7 cellular contexts compared by ENCODE assay signal in the genomic region with DNA sequence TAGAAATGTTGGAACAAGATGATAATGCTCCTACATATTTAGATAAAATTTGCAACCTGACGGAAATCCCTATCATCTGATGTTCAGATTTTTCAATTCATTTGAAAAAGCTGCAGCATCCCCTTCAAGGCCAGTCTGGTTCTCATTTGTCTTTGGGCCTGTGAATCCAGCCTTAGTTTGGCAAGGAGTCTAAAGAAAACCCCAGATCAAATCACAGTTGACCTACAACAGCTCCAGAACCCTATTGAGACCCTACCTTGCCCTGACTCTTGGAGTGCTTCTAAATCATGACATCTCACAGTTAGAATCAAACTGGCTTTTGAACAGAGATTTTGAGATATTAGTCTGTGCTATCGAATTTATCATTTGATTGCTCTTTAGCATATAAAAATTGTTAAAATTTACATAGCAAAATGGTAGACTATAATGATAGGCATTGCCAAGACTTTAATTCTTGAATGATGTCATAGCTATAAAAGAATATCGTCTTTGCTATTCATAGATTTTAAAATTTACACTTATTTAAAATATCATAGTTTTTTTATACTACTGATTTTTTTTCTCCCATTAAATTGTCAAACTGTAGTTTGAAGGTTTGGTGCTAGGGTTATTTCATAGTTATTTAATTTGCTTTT. TPM values are rescaled to one million over a fixed set of nuclear protein-coding genes. Genes with fewer than 3 reads are reported as not detected.
DNase-seq lines count a peak whose midpoint lies in the region; ATAC-seq and TF ChIP-seq lines count a peak whose summit lies in the region.

No MANE protein-coding gene starts in this region.

- H3K4me3 ChIP-seq in HCT116 (replicated peaks in 1 of 2; ENCODE audit: low read depth in 1 of 2, low read length in 2 of 2) (peak overlapping the region; percentile 83 to 86), hepatocyte (peak overlapping the region; percentile 59), spleen (peak overlapping the region; percentile 64 to 94 (median 80))

- no peak overlapping the region for H2AFZ ChIP-seq in HCT116 (ENCODE audit: low read depth, low read length, poor library complexity, severe bottlenecking)
- H2AFZ ChIP-seq in hepatocyte: no peak overlapping the region

- H3K27me3 ChIP-seq in HCT116 (ENCODE audit: insufficient read depth, low read length): no peaks in the 10 kb centered on the region
- no peaks in the 10 kb centered on the region for H3K27me3 ChIP-seq in hepatocyte
- H3K27me3 ChIP-seq in spleen (replicated peaks in 1 of 7): no peaks in the 10 kb centered on the region

- CTCF ChIA-PET in HCT116 (lab: Charles Lee) (interaction anchor here (0.9 to 1.6 kb wide), 3 partner anchors 169 to 217 kb away, joined by 4 to 10 read pairs (median 5); no protein-coding TSS in a partner anchor), WTC11 (lab: Charles Lee) (interaction anchor here (0.9 to 2.4 kb wide), 3 partner anchors 22 to 217 kb away, joined by 3 to 7 read pairs (median 7); no protein-coding TSS in a partner anchor)

- H3K79me2 ChIP-seq in HCT116 (ENCODE audit: insufficient read depth, low read length): peaks cover 65% of the 10 kb centered on the region
- peaks cover 64% of the 10 kb centered on the region for H3K79me2 ChIP-seq in hepatocyte

- no peaks in the 10 kb centered on the region for H3K9me2 ChIP-seq in HCT116 (ENCODE audit: insufficient read depth)
- no peaks in the 10 kb centered on the region for H3K9me2 ChIP-seq in hepatocyte (replicated peaks; ENCODE audit: insufficient read depth)

- BruUV-seq in HCT116 (replicated peaks; lab: Mats Ljungman, UMichigan): no TSS peak

- TF ChIP-seq RAD21 in HCT116 (IDR thresholded peaks at IDR 0.05; ENCODE audit: low read depth): no peak

- DNase-seq in HCT116 (ENCODE audit: low read depth, low spot score) (no peak), WTC11 (ENCODE audit: low spot score) (no peak), hepatocyte (ENCODE audit: low spot score) (no peak), spleen (no peak), GF-D8 (lab: John Stamatoyannopoulos, UW) (no peak), hippocampal formation (lab: John Stamatoyannopoulos, UW) (no peak)

- intact Hi-C loops in HCT116 (cut with micrococcal nuclease) (loop anchor here (10.0 kb wide), 1 partner anchor 167 kb away; no protein-coding TSS in a partner anchor), spleen (cut with DNase I; ENCODE audit: low total_unique reads) (no loop called here)

- no peak for TF ChIP-seq POLR2A in HCT116 (IDR thresholded peaks at IDR 0.05; ENCODE audit: borderline replicate concordance, extremely low read depth, insufficient read depth, insufficient read length)
- TF ChIP-seq POLR2A in spleen (IDR thresholded peaks at IDR 0.05): no peak

- peaks cover 58% of the 10 kb centered on the region for H3K4me1 Mint-ChIP-seq in WTC11

- H3K9ac ChIP-seq in HCT116 (ENCODE audit: low read length): peak overlapping the region; percentile 84

- no peaks in the 10 kb centered on the region for H3K36me3 ChIP-seq in HCT116 (ENCODE audit: control insufficient read depth in 1 of 2, insufficient read depth in 2 of 2, low read length in 2 of 2)
- H3K36me3 ChIP-seq in hepatocyte (replicated peaks; ENCODE audit: insufficient read depth, low read depth): no peaks in the 10 kb centered on the region
- H3K36me3 ChIP-seq in spleen: no peaks in the 10 kb centered on the region

- H3K27ac Mint-ChIP-seq in WTC11: peak overlapping the region; percentile 97

- H3K4me1 ChIP-seq in HCT116 (ENCODE audit: control insufficient read depth in 1 of 2, insufficient read depth in 2 of 2, low read length in 2 of 2): peaks cover 41 to 44% of the 10 kb centered on the region in 2 experiments
- peaks cover 23% of the 10 kb centered on the region for H3K4me1 ChIP-seq in hepatocyte (ENCODE audit: insufficient read depth)
- H3K4me1 ChIP-seq in spleen: peaks cover 35 to 73% (median 66%) of the 10 kb centered on the region in 6 donors

- ATAC-seq in HCT116: no peak
- no peak for ATAC-seq in WTC11
- ATAC-seq in HG03139 (IDR thresholded peaks at IDR 0.05; ENCODE audit: unreplicated experiment): no peak

- POLR2A ChIA-PET in HCT116 (lab: Charles Lee): no interaction called here
- POLR2A ChIA-PET in WTC11 (lab: Charles Lee): interaction anchor here (0.9 to 1.6 kb wide), 3 partner anchors 185 to 253 kb away, joined by 3 to 5 read pairs (median 3); partner anchors contain the start of gene DTL

- no peaks in the 10 kb centered on the region for H3K27me3 Mint-ChIP-seq in WTC11 (ENCODE audit: low read depth)

- no peaks in the 10 kb centered on the region for H4K20me1 ChIP-seq in HCT116 (ENCODE audit: insufficient read depth)
- peaks cover 47% of the 10 kb centered on the region for H4K20me1 ChIP-seq in hepatocyte (ENCODE audit: insufficient read depth, poor library complexity, severe bottlenecking)

- 66% methylated on average over 3 of the region's 3 CpGs for WGBS in hepatocyte (ENCODE audit: low lambda C conversion rate, missing lambda C conversion rate)
- WGBS in spleen, 5 donors: 39 to 52% (median 45%) methylated on average over 3 of the region's 3 CpGs

- peak overlapping the region; percentile 98 for H3K4me3 Mint-ChIP-seq in WTC11

- no peaks in the 10 kb centered on the region for H3K36me3 Mint-ChIP-seq in WTC11

- H3K9me3 Mint-ChIP-seq in WTC11: no peaks in the 10 kb centered on the region

- RAD21 ChIA-PET in HCT116 (lab: Charles Lee; ENCODE audit: low non-redundant PET in 1 of 2, low total read pairs in 2 of 2, uncharacterized antibody in 2 of 2, unreplicated experiment in 2 of 2): no interaction called here

- TF ChIP-seq CTCF in HCT116 (IDR thresholded peaks at IDR 0.05 in 2 of 3, conservative IDR thresholded peaks at IDR 0.05 in 1 of 3; ENCODE audit: borderline replicate concordance in 1 of 3, insufficient read depth in 1 of 3, low read depth in 2 of 3, low read length in 2 of 3) (no peak), WTC11 (IDR thresholded peaks at IDR 0.05) (no peak), hepatocyte (IDR thresholded peaks at IDR 0.05; ENCODE audit: poor library complexity) (no peak), spleen (IDR thresholded peaks at IDR 0.05 in 8 of 11, conservative IDR thresholded peaks at IDR 0.05 in 3 of 11) (no peak)

- H3K9me3 ChIP-seq in HCT116 (ENCODE audit: control insufficient read depth in 1 of 2, insufficient read depth in 1 of 2, low read depth in 1 of 2, low read length in 2 of 2) (no peaks in the 10 kb centered on the region), hepatocyte (ENCODE audit: low read depth) (no peaks in the 10 kb centered on the region), spleen (no peaks in the 10 kb centered on the region)

- H3K27ac ChIP-seq in HCT116 (ENCODE audit: low read depth, low read length): peak overlapping the region; percentile 95; the same call in 1 of the 2 replicates
- H3K27ac ChIP-seq in hepatocyte: peak overlapping the region; percentile 95
- H3K27ac ChIP-seq in spleen: peak overlapping the region; percentile 98 to 100 (median 100)

- peak overlapping the region; percentile 86 for H3K4me2 ChIP-seq in HCT116 (ENCODE audit: low read length)
- peak overlapping the region; percentile 83 for H3K4me2 ChIP-seq in hepatocyte

TF ChIP-seq in HCT116, 20 proteins besides CTCF, POLR2A, EP300 and RAD21 (continues in another document):
- TF ChIP-seq SP1 (IDR thresholded peaks at IDR 0.05; ENCODE audit: low read depth) (no peak), FOSL1 (IDR thresholded peaks at IDR 0.05; ENCODE audit: low read depth) (no peak), ZFX (IDR thresholded peaks at IDR 0.05) (no peak), TCF7L2 (IDR thresholded peaks at IDR 0.05; ENCODE audit: borderline replicate concordance, extremely low read depth, insufficient read depth, insufficient read length) (no peak)
- TF ChIP-seq, protein P1, sequence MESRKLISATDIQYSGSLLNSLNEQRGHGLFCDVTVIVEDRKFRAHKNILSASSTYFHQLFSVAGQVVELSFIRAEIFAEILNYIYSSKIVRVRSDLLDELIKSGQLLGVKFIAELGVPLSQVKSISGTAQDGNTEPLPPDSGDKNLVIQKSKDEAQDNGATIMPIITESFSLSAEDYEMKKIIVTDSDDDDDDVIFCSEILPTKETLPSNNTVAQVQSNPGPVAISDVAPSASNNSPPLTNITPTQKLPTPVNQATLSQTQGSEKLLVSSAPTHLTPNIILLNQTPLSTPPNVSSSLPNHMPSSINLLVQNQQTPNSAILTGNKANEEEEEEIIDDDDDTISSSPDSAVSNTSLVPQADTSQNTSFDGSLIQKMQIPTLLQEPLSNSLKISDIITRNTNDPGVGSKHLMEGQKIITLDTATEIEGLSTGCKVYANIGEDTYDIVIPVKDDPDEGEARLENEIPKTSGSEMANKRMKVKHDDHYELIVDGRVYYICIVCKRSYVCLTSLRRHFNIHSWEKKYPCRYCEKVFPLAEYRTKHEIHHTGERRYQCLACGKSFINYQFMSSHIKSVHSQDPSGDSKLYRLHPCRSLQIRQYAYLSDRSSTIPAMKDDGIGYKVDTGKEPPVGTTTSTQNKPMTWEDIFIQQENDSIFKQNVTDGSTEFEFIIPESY (IDR thresholded peaks at IDR 0.05; ENCODE audit: extremely low read depth, insufficient replicate concordance, low read length): no peak

TF ChIP-seq in WTC11, 78 proteins besides CTCF, POLR2A, EP300 and RAD21 (continues in another document):
- TF ChIP-seq ESRRA (CRISPR knock-in tag; IDR thresholded peaks at IDR 0.05; ENCODE audit: borderline replicate concordance) (no peak), FOXK1 (CRISPR knock-in tag; IDR thresholded peaks at IDR 0.05) (no peak), CBFB (CRISPR knock-in tag; IDR thresholded peaks at IDR 0.05; ENCODE audit: low read depth) (no peak)
- TF ChIP-seq, protein P2, sequence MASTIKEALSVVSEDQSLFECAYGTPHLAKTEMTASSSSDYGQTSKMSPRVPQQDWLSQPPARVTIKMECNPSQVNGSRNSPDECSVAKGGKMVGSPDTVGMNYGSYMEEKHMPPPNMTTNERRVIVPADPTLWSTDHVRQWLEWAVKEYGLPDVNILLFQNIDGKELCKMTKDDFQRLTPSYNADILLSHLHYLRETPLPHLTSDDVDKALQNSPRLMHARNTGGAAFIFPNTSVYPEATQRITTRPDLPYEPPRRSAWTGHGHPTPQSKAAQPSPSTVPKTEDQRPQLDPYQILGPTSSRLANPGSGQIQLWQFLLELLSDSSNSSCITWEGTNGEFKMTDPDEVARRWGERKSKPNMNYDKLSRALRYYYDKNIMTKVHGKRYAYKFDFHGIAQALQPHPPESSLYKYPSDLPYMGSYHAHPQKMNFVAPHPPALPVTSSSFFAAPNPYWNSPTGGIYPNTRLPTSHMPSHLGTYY (CRISPR knock-in tag; IDR thresholded peaks at IDR 0.05): no peak
- TF ChIP-seq, protein P3, sequence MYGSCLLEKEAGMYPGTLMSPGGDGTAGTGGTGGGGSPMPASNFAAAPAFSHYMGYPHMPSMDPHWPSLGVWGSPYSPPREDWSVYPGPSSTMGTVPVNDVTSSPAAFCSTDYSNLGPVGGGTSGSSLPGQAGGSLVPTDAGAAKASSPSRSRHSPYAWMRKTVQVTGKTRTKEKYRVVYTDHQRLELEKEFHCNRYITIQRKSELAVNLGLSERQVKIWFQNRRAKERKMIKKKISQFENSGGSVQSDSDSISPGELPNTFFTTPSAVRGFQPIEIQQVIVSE (CRISPR knock-in tag; IDR thresholded peaks at IDR 0.05; ENCODE audit: borderline replicate concordance): no peak

RNA-seq across cellular contexts. Expression of gene PPP2R5A, which starts 2.2 kb away (rescaled TPM):
- total RNA-seq in HCT116 (2021; ENCODE audit: unreplicated experiment): 33.1 TPM
- polyA plus RNA-seq in HCT116 (2012): 12.9 and 15.0 TPM in 2 replicates
- total RNA-seq in WTC11 (2021): 32.0 to 35.9 TPM (median 32.1 TPM) in 3 replicates
- 40.2 and 40.5 TPM in 2 replicates for total RNA-seq in hepatocyte
- polyA plus RNA-seq in hepatocyte: 19.9 and 22.0 TPM in 2 replicates
- 10 to 100 TPM; 48.3 to 82.5 (median 72.4) TPM for total RNA-seq in spleen
- 10 to 100 TPM; 34.9 to 56.0 (median 37.3) TPM for polyA plus RNA-seq in spleen
